ENCODE assay signal across 11 cellular contexts in genomic region chr3:185926445-185926844, GRCh38. TPM values are rescaled to one million over a fixed set of nuclear protein-coding genes. Genes with fewer than 3 reads are reported as not detected.
DNase-seq lines count a peak whose midpoint lies in the region; ATAC-seq and TF ChIP-seq lines count a peak whose summit lies in the region.
"Had no signal": no experiment of that assay in that cellular context is flagged by ENCODE, and none has a peak within 500 bp of the region (broad histone marks: within the 10 kb centered on the region; RNA-seq: fewer than 3 reads in every experiment).

No MANE protein-coding gene starts in this region.

- H3K36me3 Mint-ChIP-seq in stimulated activated naive CD8-positive, alpha-beta T cell treated with anti-CD3 and anti-CD28 coated beads, Interleukin-15, Interleukin-2, amounts not matched to agents 100 ng/mL and 50 ng/mL, for 24 hours (ENCODE audit: low read depth): peaks cover 100% of the 10 kb centered on the region
- peaks cover 98% of the 10 kb centered on the region for H3K36me3 Mint-ChIP-seq in activated naive CD8-positive, alpha-beta T cell treated with anti-CD3 and anti-CD28 coated beads, Interleukin-2, amount 50 U/mL, for 24 hours (ENCODE audit: low read depth)
- peaks cover 56% of the 10 kb centered on the region for H3K36me3 Mint-ChIP-seq in type B pancreatic cell

- H3K27me3 ChIP-seq in mesenchymal stem cell (ENCODE audit: control insufficient read depth in 1 of 2, insufficient read depth in 1 of 2, low read length in 2 of 2) (no peaks in the 10 kb centered on the region), testis (no peaks in the 10 kb centered on the region)
- H3K27me3 ChIP-seq: spleen had no signal

- H3K23ac ChIP-seq in mesenchymal stem cell (ENCODE audit: low read length in 2 of 2): no peak overlapping the region

- H3K4me1 ChIP-seq in mesenchymal stem cell (ENCODE audit: control insufficient read depth, insufficient read depth, low read depth, low read length) (peaks cover 5% of the 10 kb centered on the region), testis (peaks cover 60% of the 10 kb centered on the region)

- H3K36me3 ChIP-seq in mesenchymal stem cell (ENCODE audit: control insufficient read depth in 1 of 2, insufficient read depth in 2 of 2, low read depth in 1 of 2, low read length in 2 of 2) (peaks cover 16 to 69% of the 10 kb centered on the region in 2 experiments), testis (ENCODE audit: low read depth, missing control alignments) (no peaks in the 10 kb centered on the region)

- no peak overlapping the region for H2AK5ac ChIP-seq in mesenchymal stem cell (ENCODE audit: low read length, severe bottlenecking)

- peak overlapping the region; percentile 100 for H3K4me3 Mint-ChIP-seq in stimulated activated naive CD8-positive, alpha-beta T cell treated with anti-CD3 and anti-CD28 coated beads, Interleukin-15, Interleukin-2, amounts not matched to agents 100 ng/mL and 50 ng/mL, for 24 hours
- H3K4me3 Mint-ChIP-seq in activated naive CD8-positive, alpha-beta T cell treated with anti-CD3 and anti-CD28 coated beads, Interleukin-2, amount 50 U/mL, for 24 hours: peak overlapping the region; percentile 100
- H3K4me3 Mint-ChIP-seq in type B pancreatic cell: peak overlapping the region; percentile 23

- H2BK5ac ChIP-seq in mesenchymal stem cell (ENCODE audit: low read depth, low read length, poor library complexity, severe bottlenecking): no peak overlapping the region

- no peak overlapping the region for H2AFZ ChIP-seq in mesenchymal stem cell (ENCODE audit: low read depth, low read length)

- 95% methylated on average over 9 of the region's 9 CpGs for WGBS in mesenchymal stem cell
- WGBS in testis, 2 donors: 53 to 64% methylated on average over 9 of the region's 9 CpGs

- H3K27ac ChIP-seq in mesenchymal stem cell (ENCODE audit: low read length, poor library complexity, severe bottlenecking) (no peak overlapping the region), testis (no peak overlapping the region)
- H3K27ac ChIP-seq: HL-60 had no signal

- peaks cover 88% of the 10 kb centered on the region for H3K4me1 Mint-ChIP-seq in stimulated activated naive CD8-positive, alpha-beta T cell treated with anti-CD3 and anti-CD28 coated beads, Interleukin-15, Interleukin-2, amounts not matched to agents 100 ng/mL and 50 ng/mL, for 24 hours (ENCODE audit: low read depth)
- peaks cover 82% of the 10 kb centered on the region for H3K4me1 Mint-ChIP-seq in activated naive CD8-positive, alpha-beta T cell treated with anti-CD3 and anti-CD28 coated beads, Interleukin-2, amount 50 U/mL, for 24 hours
- H3K4me1 Mint-ChIP-seq in type B pancreatic cell (ENCODE audit: unreplicated experiment): peaks cover 58% of the 10 kb centered on the region

- no peaks in the 10 kb centered on the region for H3K9me3 Mint-ChIP-seq in stimulated activated naive CD8-positive, alpha-beta T cell treated with anti-CD3 and anti-CD28 coated beads, Interleukin-15, Interleukin-2, amounts not matched to agents 100 ng/mL and 50 ng/mL, for 24 hours
- H3K9me3 Mint-ChIP-seq in activated naive CD8-positive, alpha-beta T cell treated with anti-CD3 and anti-CD28 coated beads, Interleukin-2, amount 50 U/mL, for 24 hours: no peaks in the 10 kb centered on the region
- no peaks in the 10 kb centered on the region for H3K9me3 Mint-ChIP-seq in type B pancreatic cell

- H3K18ac ChIP-seq in mesenchymal stem cell (ENCODE audit: low read depth in 1 of 2, low read length in 2 of 2): no peak overlapping the region

- H3K27ac Mint-ChIP-seq in stimulated activated naive CD8-positive, alpha-beta T cell treated with anti-CD3 and anti-CD28 coated beads, Interleukin-15, Interleukin-2, amounts not matched to agents 100 ng/mL and 50 ng/mL, for 24 hours: peak overlapping the region; percentile 49
- peak overlapping the region; percentile 36 for H3K27ac Mint-ChIP-seq in activated naive CD8-positive, alpha-beta T cell treated with anti-CD3 and anti-CD28 coated beads, Interleukin-2, amount 50 U/mL, for 24 hours
- H3K27ac Mint-ChIP-seq in type B pancreatic cell: peak overlapping the region; percentile 76

- H3K4ac ChIP-seq in mesenchymal stem cell (ENCODE audit: low read depth in 1 of 2, low read length in 2 of 2): no peak overlapping the region

- no peak overlapping the region for H4K91ac ChIP-seq in mesenchymal stem cell (ENCODE audit: low read length)

- no peak overlapping the region for H3K4me2 ChIP-seq in mesenchymal stem cell (ENCODE audit: low read length, poor library complexity, severe bottlenecking)

- H3K14ac ChIP-seq in mesenchymal stem cell (ENCODE audit: low read length in 2 of 2): no peak overlapping the region

- intact Hi-C loops in testis (cut with DNase I; ENCODE audit: low total_unique reads): no loop called here
- intact Hi-C loops in left cardiac atrium (cut with DNase I): no loop called here

- TF ChIP-seq CTCF in type B pancreatic cell (conservative IDR thresholded peaks at IDR 0.05) (no peak), GM10266 (IDR thresholded peaks at IDR 0.05; ENCODE audit: control insufficient read depth, insufficient read depth, low read depth, missing control alignments) (no peak), testis (IDR thresholded peaks at IDR 0.05) (no peak)

- H4K8ac ChIP-seq in mesenchymal stem cell (ENCODE audit: low read length): no peak overlapping the region

- H3K79me1 ChIP-seq in mesenchymal stem cell (replicated peaks; ENCODE audit: low read length, poor library complexity, severe bottlenecking): no peaks in the 10 kb centered on the region

- no peak overlapping the region for H2BK120ac ChIP-seq in mesenchymal stem cell (ENCODE audit: low read depth, low read length)

- H2BK15ac ChIP-seq in mesenchymal stem cell (ENCODE audit: low read depth, poor library complexity, severe bottlenecking): no peak overlapping the region

- H2BK12ac ChIP-seq in mesenchymal stem cell (ENCODE audit: low read length in 2 of 2): no peak overlapping the region

- no peak for TF ChIP-seq POLR2A in testis (IDR thresholded peaks at IDR 0.05)

- H3K9me3 ChIP-seq in mesenchymal stem cell (ENCODE audit: control insufficient read depth, low read length): no peaks in the 10 kb centered on the region
- H3K9me3 ChIP-seq in testis: no peaks in the 10 kb centered on the region
- H3K9me3 ChIP-seq: spleen had no signal

- no peaks in the 10 kb centered on the region for H3K27me3 Mint-ChIP-seq in stimulated activated naive CD8-positive, alpha-beta T cell treated with anti-CD3 and anti-CD28 coated beads, Interleukin-15, Interleukin-2, amounts not matched to agents 100 ng/mL and 50 ng/mL, for 24 hours
- no peaks in the 10 kb centered on the region for H3K27me3 Mint-ChIP-seq in activated naive CD8-positive, alpha-beta T cell treated with anti-CD3 and anti-CD28 coated beads, Interleukin-2, amount 50 U/mL, for 24 hours
- no peaks in the 10 kb centered on the region for H3K27me3 Mint-ChIP-seq in type B pancreatic cell

- peak overlapping the region; percentile 23 for H3K9ac ChIP-seq in mesenchymal stem cell (ENCODE audit: low read length)

- H3K4me3 ChIP-seq in mesenchymal stem cell (ENCODE audit: insufficient read depth in 1 of 2, low read depth in 1 of 2, low read length in 2 of 2) (peak overlapping the region in 1 of 2 experiments; percentile 20), testis (no peak overlapping the region)

- no peak for ATAC-seq in stimulated activated naive CD8-positive, alpha-beta T cell treated with anti-CD3 and anti-CD28 coated beads, Interleukin-15, Interleukin-2, amounts not matched to agents 100 U/mL and 50 U/mL, for 24 hours
- ATAC-seq in activated naive CD8-positive, alpha-beta T cell treated with anti-CD3 and anti-CD28 coated beads, Interleukin-2, amount 50 U/mL, for 24 hours: no peak
- ATAC-seq in left cardiac atrium: no peak

- DNase-seq in stimulated activated naive CD8-positive, alpha-beta T cell treated with anti-CD3 and anti-CD28 coated beads, Interleukin-15, Interleukin-2, amounts not matched to agents 100 U/mL and 50 U/mL, for 24 hours: no peak
- no peak for DNase-seq in activated naive CD8-positive, alpha-beta T cell treated with anti-CD3 and anti-CD28 coated beads, Interleukin-2, amount 50 U/mL, for 24 hours
- peak; percentile 3 for DNase-seq in mesenchymal stem cell
- DNase-seq in type B pancreatic cell (ENCODE audit: extremely low spot score, unreplicated experiment): no peak
- DNase-seq in GM10266 (ENCODE audit: extremely low spot score): no peak
- DNase-seq in testis: no peak
- DNase-seq in left cardiac atrium: no peak
- DNase-seq: AML-193, spleen had no signal

RNA-seq across cellular contexts. Expression of gene TRA2B, which starts 11.4 kb away (rescaled TPM):
- 130 TPM for polyA plus RNA-seq in mesenchymal stem cell (2013, experiment 1 of 2)
- 133 TPM for polyA plus RNA-seq in mesenchymal stem cell (2013, experiment 2 of 2)
- total RNA-seq in type B pancreatic cell (ENCODE audit: low replicate concordance) (136 and 205 TPM in 2 replicates), testis (100 to 1,000 TPM; 177 to 199 TPM), left cardiac atrium (10 to 100 TPM; 56.3 to 71.8 TPM)
- polyA plus RNA-seq in testis (ENCODE audit: insufficient read depth, low read depth, low replicate concordance): 136 TPM

Comparison
In these comparisons a context has a peak if more than half of its experiments do, and no peak if none do; other contexts are left out.
1. H3K4me3 Mint-ChIP-seq: peak in every context shown above with its lines; median percentile 100 in stimulated activated naive CD8-positive, alpha-beta T cell treated with anti-CD3 and anti-CD28 coated beads, Interleukin-15, Interleukin-2, amounts not matched to agents 100 ng/mL and 50 ng/mL, for 24 hours; 100 in activated naive CD8-positive, alpha-beta T cell treated with anti-CD3 and anti-CD28 coated beads, Interleukin-2, amount 50 U/mL, for 24 hours; 23 in type B pancreatic cell.